ENCODE assay signal across 1 cellular context in genomic region chr14:49879683-49880204, GRCh38.
A peak's percentile ranks its signal among the peaks of the same experiment; 100 is the strongest.
TF ChIP-seq lines count a peak whose summit lies in the region.

No MANE protein-coding gene starts in this region.

TF ChIP-seq in HepG2, 621 proteins besides CTCF, POLR2A, EP300 and RAD21 (continued from another document and continues in another):
- TF ChIP-seq TFE3 (CRISPR knock-in tag; IDR thresholded peaks at IDR 0.05) (peak; percentile 49; the same call in 1 of the 2 replicates), ZGPAT (CRISPR knock-in tag; IDR thresholded peaks at IDR 0.05) (peak; percentile 45; the same call in 1 of the 2 replicates), ZNF619 (CRISPR knock-in tag; IDR thresholded peaks at IDR 0.05) (no peak), ZNF644 (CRISPR knock-in tag; IDR thresholded peaks at IDR 0.05; ENCODE audit: low read depth) (peak; percentile 35; the same call in 1 of the 2 replicates), ZFP91 (CRISPR knock-in tag; IDR thresholded peaks at IDR 0.05; ENCODE audit: borderline replicate concordance) (peak; percentile 15; the same call in 1 of the 2 replicates), NPAS2 (CRISPR knock-in tag; IDR thresholded peaks at IDR 0.05; ENCODE audit: borderline replicate concordance) (no peak), SNAI1 (CRISPR knock-in tag; IDR thresholded peaks at IDR 0.05; ENCODE audit: borderline replicate concordance) (0 out of 2 replicates have a peak, but pooled peaks have one; percentile 43), ZNF318 (CRISPR knock-in tag; IDR thresholded peaks at IDR 0.05) (no peak), HIVEP1 (CRISPR knock-in tag; IDR thresholded peaks at IDR 0.05) (peak; percentile 48; the same call in 1 of the 2 replicates), TFDP2 (CRISPR knock-in tag; IDR thresholded peaks at IDR 0.05) (0 out of 2 replicates have a peak, but pooled peaks have one; percentile 14), TRIM24 (CRISPR knock-in tag; IDR thresholded peaks at IDR 0.05) (no peak), SAP130 (CRISPR knock-in tag; IDR thresholded peaks at IDR 0.05; ENCODE audit: low read depth) (peak; percentile 71), SP1 (IDR thresholded peaks at IDR 0.05) (no peak), SP1 (CRISPR knock-in tag; IDR thresholded peaks at IDR 0.05) (no peak), RFX3 (CRISPR knock-in tag; IDR thresholded peaks at IDR 0.05) (no peak), MED8 (CRISPR knock-in tag; IDR thresholded peaks at IDR 0.05; ENCODE audit: insufficient replicate concordance) (no peak), KAT8 (CRISPR knock-in tag; IDR thresholded peaks at IDR 0.05) (peak; percentile 45; the same call in 1 of the 2 replicates), SALL1 (CRISPR knock-in tag; IDR thresholded peaks at IDR 0.05) (peak; percentile 50; the same call in 1 of the 2 replicates), HMG20A (CRISPR knock-in tag; IDR thresholded peaks at IDR 0.05; ENCODE audit: borderline replicate concordance) (peak; percentile 45; the same call in 1 of the 2 replicates), SOX6 (IDR thresholded peaks at IDR 0.05) (no peak), SOX6 (CRISPR knock-in tag; IDR thresholded peaks at IDR 0.05) (peak; percentile 69), NR2F6 (IDR thresholded peaks at IDR 0.05) (no peak), NR2F6 (CRISPR knock-in tag; IDR thresholded peaks at IDR 0.05) (peak; percentile 31; the same call in 1 of the 2 replicates), SNAPC4 (CRISPR knock-in tag; IDR thresholded peaks at IDR 0.05) (no peak), PAF1 (CRISPR knock-in tag; IDR thresholded peaks at IDR 0.05) (no peak), ADNP (CRISPR knock-in tag; IDR thresholded peaks at IDR 0.05) (peak; percentile 57), ZNF710 (CRISPR knock-in tag; IDR thresholded peaks at IDR 0.05; ENCODE audit: borderline replicate concordance) (0 out of 2 replicates have a peak, but pooled peaks have one; percentile 48), ZNF556 (CRISPR knock-in tag; IDR thresholded peaks at IDR 0.05; ENCODE audit: borderline replicate concordance) (0 out of 2 replicates have a peak, but pooled peaks have one; percentile 57), PHF5A (CRISPR knock-in tag; IDR thresholded peaks at IDR 0.05; ENCODE audit: low read depth, unreplicated experiment) (no peak), ZBTB2 (CRISPR knock-in tag; IDR thresholded peaks at IDR 0.05; ENCODE audit: low read depth) (0 out of 2 replicates have a peak, but pooled peaks have one; percentile 22)
